In the genomic region with DNA sequence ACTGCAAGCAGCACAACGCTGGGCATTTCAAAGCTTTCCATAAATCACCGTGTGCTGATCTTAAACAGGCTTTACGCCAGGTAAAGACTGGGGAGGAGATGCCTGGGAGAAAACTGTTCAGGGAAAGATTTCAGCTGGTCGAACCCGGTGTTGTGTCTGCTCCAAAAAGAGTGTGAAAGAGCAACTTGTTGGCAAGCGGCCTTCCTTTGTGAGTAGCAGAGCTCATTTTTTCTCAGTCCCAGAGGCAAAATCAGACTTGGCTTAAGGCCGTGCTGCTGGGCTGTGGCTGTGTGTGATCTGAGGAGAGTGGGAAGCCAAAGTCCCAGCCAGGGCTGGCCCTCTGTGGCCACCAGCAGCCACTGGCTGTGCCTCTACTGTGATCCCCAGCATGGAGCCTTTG, we compare ENCODE assay signal across 17 cellular contexts.
DNase-seq lines count a peak whose midpoint lies in the region; TF ChIP-seq lines count a peak whose summit lies in the region.
"Had no signal": no experiment of that assay in that cellular context is flagged by ENCODE, and none has a peak within 500 bp of the region (broad histone marks: within the 10 kb centered on the region; RNA-seq: fewer than 3 reads in every experiment).

No MANE protein-coding gene starts in this region.

- no peaks in the 10 kb centered on the region for H3K36me3 ChIP-seq in right atrium auricular region
- H3K36me3 ChIP-seq: HAP-1, right lobe of liver had no signal

- DNase-seq in AG10803 (ENCODE audit: low read depth), result peak; percentile 48
- DNase-seq in cardiac fibroblast (ENCODE audit: low read depth in 2 of 2), result peak; percentile 9 to 78
- DNase-seq in right atrium auricular region (ENCODE audit: low spot score), result peak; percentile 76
- DNase-seq in pons (ENCODE audit: low spot score), result peak; percentile 57
- DNase-seq in activated CD8-positive, alpha-beta memory T cell treated with anti-CD3 and anti-CD28 coated beads, Interleukin-2, amount 50 U/mL, for 48 hours, result no peak
- no peak for DNase-seq in GOT3 (lab: John Stamatoyannopoulos, UW)
- no peak for DNase-seq in iPS-NIHi7 (ENCODE audit: extremely low spot score)
- no peak for DNase-seq in NCI-H1694 (lab: John Stamatoyannopoulos, UW)
- DNase-seq: activated naive CD8-positive, alpha-beta T cell treated with anti-CD3 and anti-CD28 coated beads, Interleukin-2, amount 10 ng/mL, durations not matched to agents 7 days and 5 days; activated T-cell treated with anti-CD3 and anti-CD28 coated beads, Interleukin-2, amount 50 U/mL, for 4 hours; CD4-positive, alpha-beta T cell; naive B cell; NCI-H187 treated with DMSO at 0.1 percent for 48 hours; NCI-H526 treated with DMSO at 0.1 percent for 48 hours; right lobe of liver; stimulated activated CD4-positive, alpha-beta T cell treated with anti-CD3 and anti-CD28 coated beads, Interleukin-4, amount 100 ng/mL, for 24 hours had no signal

- no peak overlapping the region for H3K27ac ChIP-seq in right atrium auricular region
- H3K27ac ChIP-seq: right lobe of liver had no signal

- H3K9me3 ChIP-seq in right atrium auricular region, result no peaks in the 10 kb centered on the region
- H3K9me3 ChIP-seq: HAP-1, right lobe of liver had no signal

- H3K4me3 ChIP-seq in AG10803 (ENCODE audit: low read length) (no peak overlapping the region), cardiac fibroblast (replicated peaks in 1 of 2; ENCODE audit: low read depth in 2 of 2, low read length in 2 of 2) (no peak overlapping the region), right atrium auricular region (no peak overlapping the region)
- H3K4me3 ChIP-seq: HAP-1, right lobe of liver had no signal

- H3K4me1 ChIP-seq in right atrium auricular region, result peaks cover 0 to 10% of the 10 kb centered on the region in 2 donors
- H3K4me1 ChIP-seq: HAP-1, right lobe of liver had no signal

- H3K27me3 ChIP-seq in right atrium auricular region, result no peaks in the 10 kb centered on the region
- H3K27me3 ChIP-seq: right lobe of liver had no signal

- TF ChIP-seq CTCF in AG10803 (conservative IDR thresholded peaks at IDR 0.05; ENCODE audit: low read length) (no peak), cardiac fibroblast (IDR thresholded peaks at IDR 0.05; ENCODE audit: low read depth, low read length) (no peak), right atrium auricular region (IDR thresholded peaks at IDR 0.05) (no peak)

Comparison
In these comparisons a context has a peak if more than half of its experiments do, and no peak if none do; other contexts are left out.
1. DNase-seq: peak in AG10803 (single experiment), cardiac fibroblast (2 of 2), right atrium auricular region (single experiment) and pons (single experiment); none in activated CD8-positive, alpha-beta memory T cell treated with anti-CD3 and anti-CD28 coated beads, Interleukin-2, amount 50 U/mL, for 48 hours (single experiment), GOT3 (single experiment), iPS-NIHi7 (single experiment) and NCI-H1694 (single experiment).